In genomic region chr9:75454043-75454442, GRCh38 we compare ENCODE assay signal across 19 cellular contexts.
DNase-seq lines count a peak whose midpoint lies in the region; ATAC-seq and TF ChIP-seq lines count a peak whose summit lies in the region.
"Had no signal": no experiment of that assay in that cellular context is flagged by ENCODE, and none has a peak within 500 bp of the region (broad histone marks: within the 10 kb centered on the region; RNA-seq: fewer than 3 reads in every experiment).

No MANE protein-coding gene starts in this region.

- no peak for TF ChIP-seq EP300 in suprapubic skin (IDR thresholded peaks at IDR 0.05)

- no peak overlapping the region for H3K27ac Mint-ChIP-seq in activated CD8-positive, alpha-beta memory T cell treated with anti-CD3 and anti-CD28 coated beads, Interleukin-2, amount 10 ng/mL, durations not matched to agents 7 days and 5 days
- H3K27ac Mint-ChIP-seq: CD4-positive, CD25-positive, alpha-beta regulatory T cell; CD8-positive, alpha-beta memory T cell had no signal

- no peak overlapping the region for H3K4me3 Mint-ChIP-seq in activated CD8-positive, alpha-beta memory T cell treated with anti-CD3 and anti-CD28 coated beads, Interleukin-2, amount 10 ng/mL, durations not matched to agents 7 days and 5 days
- H3K4me3 Mint-ChIP-seq: CD4-positive, CD25-positive, alpha-beta regulatory T cell; CD8-positive, alpha-beta memory T cell had no signal

- no peaks in the 10 kb centered on the region for H4K20me1 ChIP-seq in PC-9 (ENCODE audit: insufficient read depth)

- H3K36me3 ChIP-seq in colonic mucosa (no peaks in the 10 kb centered on the region), suprapubic skin (no peaks in the 10 kb centered on the region), PC-9 (ENCODE audit: low read depth) (no peaks in the 10 kb centered on the region), H7 (replicated peaks; ENCODE audit: control insufficient read depth, insufficient read depth, low read length) (no peaks in the 10 kb centered on the region)
- H3K36me3 ChIP-seq: BE2C had no signal

- no peak for TF ChIP-seq POLR2A in suprapubic skin (IDR thresholded peaks at IDR 0.05)

- POLR2A ChIA-PET in PC-9 (lab: Charles Lee; ENCODE audit: unreplicated experiment), result no interaction called here

- 100% methylated on average over 2 of the region's 2 CpGs for WGBS in suprapubic skin

- ATAC-seq in left colon, result peak; percentile 85
- ATAC-seq in activated CD8-positive, alpha-beta memory T cell treated with anti-CD3 and anti-CD28 coated beads, Interleukin-2, amount 10 ng/mL, durations not matched to agents 7 days and 5 days, result no peak
- ATAC-seq: HCT116 had no signal

- H3K9me2 ChIP-seq in PC-9 (ENCODE audit: insufficient read depth), result no peaks in the 10 kb centered on the region

- H3K27ac ChIP-seq in colonic mucosa (no peak overlapping the region), suprapubic skin (peak overlapping the region; percentile 1), PC-9 (no peak overlapping the region)
- H3K27ac ChIP-seq: GM23248 had no signal

- DNase-seq in colonic mucosa (peak; percentile 41), left colon (peak in 1 of 2 donors; percentile 21), suprapubic skin (ENCODE audit: low spot score in 2 of 2) (no peak), PC-9 (no peak), H7 (no peak), mucosa of gallbladder (ENCODE audit: low spot score) (no peak)
- no peak for DNase-seq in activated CD8-positive, alpha-beta memory T cell treated with anti-CD3 and anti-CD28 coated beads, Interleukin-2, amount 10 ng/mL, durations not matched to agents 7 days and 5 days
- DNase-seq: ACHN; BE2C; C1 segment of cervical spinal cord; CD4-positive, CD25-positive, alpha-beta regulatory T cell; CD8-positive, alpha-beta memory T cell; COR-L47; DMS 273 treated with DMSO at 0.1 percent for 48 hours; DMS53; DND-41; EL; GM23248 had no signal

- H3K79me2 ChIP-seq in PC-9 (ENCODE audit: low read depth), result no peaks in the 10 kb centered on the region

- no peak overlapping the region for H3K4me3 ChIP-seq in colonic mucosa
- H3K4me3 ChIP-seq in suprapubic skin, result no peak overlapping the region
- H3K4me3 ChIP-seq in PC-9, result no peak overlapping the region
- no peak overlapping the region for H3K4me3 ChIP-seq in H7 (ENCODE audit: insufficient read depth, low read depth, low read length)
- H3K4me3 ChIP-seq: GM23248 had no signal

- H2AFZ ChIP-seq in PC-9, result no peak overlapping the region
- H2AFZ ChIP-seq: GM23248 had no signal

- no peaks in the 10 kb centered on the region for H3K9me3 Mint-ChIP-seq in activated CD8-positive, alpha-beta memory T cell treated with anti-CD3 and anti-CD28 coated beads, Interleukin-2, amount 10 ng/mL, durations not matched to agents 7 days and 5 days (ENCODE audit: low read depth)

- H3K4me1 ChIP-seq in colonic mucosa (no peaks in the 10 kb centered on the region), suprapubic skin (peaks cover 29% of the 10 kb centered on the region), PC-9 (replicated peaks; ENCODE audit: insufficient read depth) (no peaks in the 10 kb centered on the region)
- H3K4me1 ChIP-seq: BE2C had no signal

- no peaks in the 10 kb centered on the region for H3F3A ChIP-seq in PC-9 (ENCODE audit: insufficient read depth, low read depth)

- TF ChIP-seq CTCF in colonic mucosa (IDR thresholded peaks at IDR 0.05) (no peak), suprapubic skin (IDR thresholded peaks at IDR 0.05) (no peak), PC-9 (conservative IDR thresholded peaks at IDR 0.05) (no peak)

- BruUV-seq in PC-9 (replicated peaks; lab: Mats Ljungman, UMichigan), result no TSS peak

- H3K9me3 ChIP-seq in colonic mucosa (no peaks in the 10 kb centered on the region), suprapubic skin (no peaks in the 10 kb centered on the region), PC-9 (ENCODE audit: insufficient read depth, low read depth) (no peaks in the 10 kb centered on the region)
- H3K9me3 ChIP-seq: BE2C had no signal

- H3K9ac ChIP-seq in colonic mucosa (ENCODE audit: low read depth in 2 of 2, low read length in 2 of 2), result no peak overlapping the region
- H3K9ac ChIP-seq: GM23248 had no signal

- intact Hi-C loops in colonic mucosa (cut with DNase I) (no loop called here), left colon (cut with DNase I, micrococcal nuclease) (loop anchor here in 1 of 2 donors (10.0 kb wide), 1 partner anchor 79 kb away; no protein-coding TSS in a partner anchor), PC-9 (cut with micrococcal nuclease; ENCODE audit: unreplicated experiment) (no loop called here)

- no peaks in the 10 kb centered on the region for H3K4me1 Mint-ChIP-seq in activated CD8-positive, alpha-beta memory T cell treated with anti-CD3 and anti-CD28 coated beads, Interleukin-2, amount 10 ng/mL, durations not matched to agents 7 days and 5 days
- H3K4me1 Mint-ChIP-seq: CD4-positive, CD25-positive, alpha-beta regulatory T cell; CD8-positive, alpha-beta memory T cell had no signal

- no peaks in the 10 kb centered on the region for H3K36me3 Mint-ChIP-seq in activated CD8-positive, alpha-beta memory T cell treated with anti-CD3 and anti-CD28 coated beads, Interleukin-2, amount 10 ng/mL, durations not matched to agents 7 days and 5 days
- H3K36me3 Mint-ChIP-seq: CD4-positive, CD25-positive, alpha-beta regulatory T cell; CD8-positive, alpha-beta memory T cell had no signal

- CTCF ChIA-PET in PC-9 (lab: Charles Lee), result no interaction called here
- CTCF ChIA-PET in activated CD8-positive, alpha-beta memory T cell treated with anti-CD3 and anti-CD28 coated beads, Interleukin-2, amount 10 ng/mL, durations not matched to agents 7 days and 5 days (lab: Charles Lee), result no interaction called here

- no peak overlapping the region for H3K4me2 ChIP-seq in PC-9

- no peaks in the 10 kb centered on the region for H3K27me3 Mint-ChIP-seq in activated CD8-positive, alpha-beta memory T cell treated with anti-CD3 and anti-CD28 coated beads, Interleukin-2, amount 10 ng/mL, durations not matched to agents 7 days and 5 days
- H3K27me3 Mint-ChIP-seq: CD4-positive, CD25-positive, alpha-beta regulatory T cell; CD8-positive, alpha-beta memory T cell had no signal

- H3K27me3 ChIP-seq in colonic mucosa (no peaks in the 10 kb centered on the region), suprapubic skin (no peaks in the 10 kb centered on the region), PC-9 (ENCODE audit: insufficient read depth, low read depth) (peaks cover 9% of the 10 kb centered on the region; the same call in 1 of the 2 replicates), H7 (ENCODE audit: control insufficient read depth, insufficient read depth, low read length) (no peaks in the 10 kb centered on the region)
- H3K27me3 ChIP-seq: BE2C had no signal
